ENCODE assay signal across 26 cellular contexts in genomic region chrX:106300656-106301055, GRCh38.
"Had no signal": no experiment of that assay in that cellular context is flagged by ENCODE, and none has a peak within 500 bp of the region (broad histone marks: within the 10 kb centered on the region; RNA-seq: fewer than 3 reads in every experiment).

No MANE protein-coding gene starts in this region.

- H3K36me3 Mint-ChIP-seq: activated CD4-positive, alpha-beta memory T cell treated with anti-CD3 and anti-CD28 coated beads for 36 hours; activated naive CD4-positive, alpha-beta T cell treated with anti-CD3 and anti-CD28 coated beads, Interleukin-2, amount 50 U/mL, for 72 hours; WTC11 had no signal

- H3K4me1 ChIP-seq: SJSA1 had no signal

- H3K36me3 ChIP-seq: brain microvascular endothelial cell, SJSA1 had no signal

- H3K27ac ChIP-seq: brain microvascular endothelial cell, KMS-11, SJSA1 had no signal

- H3K9me3 ChIP-seq: SJSA1 had no signal

- H3K9ac ChIP-seq: KMS-11 had no signal

- H3K9me3 Mint-ChIP-seq: activated CD4-positive, alpha-beta memory T cell treated with anti-CD3 and anti-CD28 coated beads for 36 hours; activated CD4-positive, alpha-beta T cell treated with anti-CD3 and anti-CD28 coated beads, Interleukin-2, amount 10 ng/mL, durations not matched to agents 7 days and 5 days; activated T-cell treated with anti-CD3 and anti-CD28 coated beads, Interleukin-2, amount 50 U/mL, for 4 hours had no signal

- ATAC-seq: SK-N-SH treated with all-trans-retinoic acid at 6 μM for 48 hours, T-helper 17 cell, WTC11 had no signal

- H3K4me1 Mint-ChIP-seq: activated CD4-positive, alpha-beta T cell treated with anti-CD3 and anti-CD28 coated beads, Interleukin-2, amount 10 ng/mL, durations not matched to agents 7 days and 5 days; T-helper 17 cell; WTC11 had no signal

- H3K27ac Mint-ChIP-seq: activated CD4-positive, alpha-beta memory T cell treated with anti-CD3 and anti-CD28 coated beads for 36 hours; activated CD4-positive, alpha-beta T cell treated with anti-CD3 and anti-CD28 coated beads, Interleukin-2, amount 10 ng/mL, durations not matched to agents 7 days and 5 days; activated naive CD4-positive, alpha-beta T cell treated with anti-CD3 and anti-CD28 coated beads, Interleukin-2, amount 50 U/mL, for 72 hours; T-helper 17 cell; WTC11 had no signal

- H3K27me3 ChIP-seq: brain microvascular endothelial cell, SJSA1 had no signal

- H3K4me3 ChIP-seq: SJSA1 had no signal

- DNase-seq: activated CD4-positive, alpha-beta memory T cell treated with anti-CD3 and anti-CD28 coated beads for 36 hours; activated CD4-positive, alpha-beta T cell treated with anti-CD3 and anti-CD28 coated beads, Interleukin-2, amount 10 ng/mL, durations not matched to agents 7 days and 5 days; activated CD4-positive, CD25-positive, alpha-beta regulatory T cell treated with anti-CD3 and anti-CD28 coated beads, Interleukin-2, amount 50 U/mL, for 72 hours; activated CD8-positive, alpha-beta memory T cell treated with anti-CD3 and anti-CD28 coated beads for 24 hours; activated effector memory CD4-positive, alpha-beta T cell treated with anti-CD3 and anti-CD28 coated beads, Interleukin-2, amount 50 U/mL, for 16 hours; activated naive CD4-positive, alpha-beta T cell treated with Interleukin-2 at 50 U/mL for 16 hours; activated T-cell treated with anti-CD3 and anti-CD28 coated beads, Interleukin-2, amount 50 U/mL, for 4 hours; amygdala; brain microvascular endothelial cell; cerebellar nuclear complex; MM.1S; NCI-H1105; NCI-H1436; NCI-H1694 treated with DMSO at 0.1 percent for 48 hours; NCI-H2029 treated with DMSO at 0.1 percent for 48 hours; NCI-H345; NCI-H510A; NCI-H69; NK-92 treated with Interleukin-12 subunit alpha and Interleukin-12 subunit beta, amount 100 ng/mL, for 24 hours; T-helper 17 cell; T-helper 9 cell had no signal

- H3K27me3 Mint-ChIP-seq: activated CD4-positive, alpha-beta memory T cell treated with anti-CD3 and anti-CD28 coated beads for 36 hours; activated CD4-positive, alpha-beta T cell treated with anti-CD3 and anti-CD28 coated beads, Interleukin-2, amount 10 ng/mL, durations not matched to agents 7 days and 5 days; T-helper 17 cell had no signal

- H3K4me3 Mint-ChIP-seq: activated CD4-positive, alpha-beta memory T cell treated with anti-CD3 and anti-CD28 coated beads for 36 hours; activated CD4-positive, alpha-beta T cell treated with anti-CD3 and anti-CD28 coated beads, Interleukin-2, amount 10 ng/mL, durations not matched to agents 7 days and 5 days; activated T-cell treated with anti-CD3 and anti-CD28 coated beads, Interleukin-2, amount 50 U/mL, for 4 hours; T-helper 17 cell; WTC11 had no signal

- H3K4me2 ChIP-seq: KMS-11 had no signal
